ENCODE assay signal across 8 cellular contexts in the genomic region with DNA sequence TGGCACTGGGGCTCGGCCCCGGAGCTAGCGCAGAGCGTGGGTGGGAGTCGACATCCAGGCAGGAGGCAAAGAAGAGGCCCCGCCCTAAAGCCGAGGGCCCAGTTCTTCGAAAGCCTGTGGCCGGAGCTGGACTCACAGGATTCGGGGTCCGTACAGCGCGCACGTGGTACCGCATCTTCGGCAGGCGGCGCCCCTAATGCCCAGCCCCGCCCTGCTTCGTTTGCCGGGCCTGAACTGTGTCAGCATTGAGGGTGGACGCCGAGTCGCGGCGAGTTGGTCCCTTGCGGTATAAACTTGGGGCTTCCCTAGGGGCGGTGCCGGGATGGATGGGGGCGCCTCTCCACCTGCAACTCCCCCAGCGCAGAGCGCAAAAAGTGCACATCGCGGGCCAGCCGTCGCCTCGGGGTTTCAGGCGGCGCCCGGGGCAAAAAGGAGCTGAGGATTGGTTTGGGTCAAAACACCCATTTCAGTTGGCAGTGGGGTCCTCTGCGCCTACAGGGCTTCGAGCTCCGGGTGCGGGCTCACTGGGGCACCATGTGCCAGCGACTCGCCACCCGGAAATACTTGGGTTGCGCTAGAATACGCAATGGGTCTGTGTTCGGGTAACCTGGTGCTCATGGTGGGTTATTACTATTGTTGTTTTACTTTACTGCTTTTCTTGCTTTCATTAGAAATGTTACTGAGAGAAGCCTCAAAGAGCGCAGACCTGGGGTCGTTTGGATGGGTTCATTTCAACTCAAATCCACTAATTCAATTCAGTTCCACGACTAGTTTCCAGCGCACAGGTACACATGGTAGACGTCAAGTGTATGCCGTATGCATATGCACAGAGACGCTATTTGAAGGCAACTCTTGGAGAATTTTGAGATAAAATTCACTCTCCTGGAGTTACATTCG. TPM values are rescaled to one million over a fixed set of nuclear protein-coding genes. Genes with fewer than 3 reads are reported as not detected.
DNase-seq lines count a peak whose midpoint lies in the region; ATAC-seq and TF ChIP-seq lines count a peak whose summit lies in the region.

No MANE protein-coding gene starts in this region.

- TF ChIP-seq CTCF in GM13977 (IDR thresholded peaks at IDR 0.05; ENCODE audit: extremely low read depth, insufficient read depth, missing control alignments) (peak; percentile 5), OCI-LY7 (conservative IDR thresholded peaks at IDR 0.05; ENCODE audit: low read length) (no peak), fibroblast of pulmonary artery (IDR thresholded peaks at IDR 0.05; ENCODE audit: low read length, missing control alignments) (no peak), gastrocnemius medialis (IDR thresholded peaks at IDR 0.05 in 4 of 5, conservative IDR thresholded peaks at IDR 0.05 in 1 of 5) (no peak)

- peaks cover 87 to 94% (median 91%) of the 10 kb centered on the region in 3 donors for H3K27me3 ChIP-seq in gastrocnemius medialis

- peak; percentile 58 for DNase-seq in GM13977 (ENCODE audit: low spot score)
- DNase-seq in OCI-LY7 (ENCODE audit: low spot score) = peak; percentile 49
- DNase-seq in fibroblast of pulmonary artery (ENCODE audit: low read depth) = no peak
- no peak for DNase-seq in gastrocnemius medialis
- DNase-seq in NCI-H524 (lab: John Stamatoyannopoulos, UW) = no peak
- DNase-seq in HEK293T (ENCODE audit: extremely low spot score) = no peak
- DNase-seq in NCI-H2081 (lab: John Stamatoyannopoulos, UW) = no peak

- peaks cover 63% of the 10 kb centered on the region for H3K4me1 ChIP-seq in OCI-LY7 (ENCODE audit: insufficient read depth, low read length, poor library complexity, severe bottlenecking)
- H3K4me1 ChIP-seq in gastrocnemius medialis = peaks cover 25 to 26% of the 10 kb centered on the region in 2 donors

- POLR2A ChIA-PET in OCI-LY7 (lab: Charles Lee) (interaction anchor here (0.6 to 7.6 kb wide), 14 partner anchors 16 to 369 kb away, joined by 3 to 119 read pairs (median 5); a partner anchor contains a TSS), HEK293T (lab: Yijun Ruan, JAX) (no interaction called here)

- H3K27ac ChIP-seq in OCI-LY7 (ENCODE audit: low read depth, low read length, poor library complexity, severe bottlenecking) (peak overlapping the region; percentile 95), gastrocnemius medialis (no peak overlapping the region)

- H3K4me3 ChIP-seq in OCI-LY7 (ENCODE audit: low read depth, low read length, poor library complexity, severe bottlenecking) (peak overlapping the region; percentile 88), fibroblast of pulmonary artery (replicated peaks; ENCODE audit: low read depth, low read length) (peak overlapping the region; percentile 49), gastrocnemius medialis (peak overlapping the region; percentile 53 to 89 (median 62))

- intact Hi-C loops in OCI-LY7 (cut with micrococcal nuclease; ENCODE audit: unreplicated experiment) (loop anchor here (1.0 to 2.0 kb wide), 2 partner anchors 41 to 83 kb away; a partner anchor contains a TSS), gastrocnemius medialis (cut with DNase I; ENCODE audit: low total_unique reads) (no loop called here)

- ATAC-seq in gastrocnemius medialis (no peak), HG02973 (IDR thresholded peaks at IDR 0.05; ENCODE audit: unreplicated experiment) (no peak)

- H3K79me2 ChIP-seq in OCI-LY7 (ENCODE audit: insufficient read depth, low read depth, low read length) = peaks cover 32% of the 10 kb centered on the region

- CTCF ChIA-PET in OCI-LY7 (lab: Charles Lee; ENCODE audit: unreplicated experiment) = interaction anchor here (0.8 to 1.4 kb wide), 3 partner anchors 44 to 285 kb away, joined by 3 to 5 read pairs (median 3); no protein-coding TSS in a partner anchor
- CTCF ChIA-PET in HEK293T (lab: Yijun Ruan, JAX) = no interaction called here

- H3K36me3 ChIP-seq in OCI-LY7 (ENCODE audit: insufficient read depth, low read length) (peaks cover 8% of the 10 kb centered on the region), gastrocnemius medialis (no peaks in the 10 kb centered on the region)

- no peak for TF ChIP-seq POLR2A in gastrocnemius medialis (IDR thresholded peaks at IDR 0.05)

- H3K9me3 ChIP-seq in OCI-LY7 (ENCODE audit: low read length) (no peaks in the 10 kb centered on the region), gastrocnemius medialis (no peaks in the 10 kb centered on the region)

- in situ Hi-C loops in GM13977 (cut with MboI; ENCODE audit: low pct_unique_long_range_greater_than_20kb, low sequenced_read_pairs, unreplicated experiment) = no loop called here
- in situ Hi-C loops in gastrocnemius medialis (cut with MboI; ENCODE audit: low sequenced_read_pairs in 4 of 4) = no loop called here

- H2AFZ ChIP-seq in OCI-LY7 (ENCODE audit: low read length) = peak overlapping the region; percentile 30; the same call in 1 of the 2 replicates

- no peaks in the 10 kb centered on the region for H4K20me1 ChIP-seq in OCI-LY7 (ENCODE audit: insufficient read depth, low read length)

- H3K9me2 ChIP-seq in OCI-LY7 (ENCODE audit: insufficient read depth, low read length) = no peaks in the 10 kb centered on the region

- BruUV-seq in OCI-LY7 (replicated peaks; lab: Mats Ljungman, UMichigan) = no TSS peak

- peak overlapping the region; percentile 81 for H3K4me2 ChIP-seq in OCI-LY7 (ENCODE audit: low read length)

TF ChIP-seq in HEK293T, 16 proteins besides CTCF, POLR2A, EP300 and RAD21:
- TF ChIP-seq NFRKB (IDR thresholded peaks at IDR 0.05) (no peak), CTBP1 (IDR thresholded peaks at IDR 0.05; ENCODE audit: borderline replicate concordance) (no peak), TARDBP (IDR thresholded peaks at IDR 0.05) (no peak)

RNA-seq across cellular contexts. Expression of a gene that starts 3.9 kb away (rescaled TPM):
- total RNA-seq in OCI-LY7 (2014; rRNA removed; shearing (Covaris generic)) = 50.4 and 62.5 TPM in 2 replicates
- 141 and 148 TPM in 2 replicates for total RNA-seq in OCI-LY7 (2022)
- total RNA-seq in gastrocnemius medialis = under 1 TPM in 1 of 4 donors, not detected in 3; 0.19 TPM

Comparison
In these comparisons a context has a peak if more than half of its experiments do, and no peak if none do; other contexts are left out.
1. DNase-seq: peak in GM13977 (single experiment) and OCI-LY7 (single experiment); none in fibroblast of pulmonary artery (single experiment), gastrocnemius medialis (0 of 2), NCI-H524 (0 of 2), HEK293T (single experiment) and NCI-H2081 (0 of 2).
2. RNA of a gene that starts 3.9 kb away (total RNA-seq): 50.4 to 148 TPM in OCI-LY7; 0.19 TPM in gastrocnemius medialis; every median in the first group is over 10 times any median in the second.
3. Peak in every context shown above with its lines, with median percentiles within 50 percentile points of each other: H3K4me3 ChIP-seq.